In genomic region chr16:86121611-86122010, GRCh38 we compare ENCODE assay signal across 1 cellular context.
TF ChIP-seq lines count a peak whose summit lies in the region.

No MANE protein-coding gene starts in this region.

TF ChIP-seq in HEK293, 187 proteins besides CTCF, POLR2A, EP300 and RAD21 (continued from another document):
- TF ChIP-seq ZNF580 (tag by site-specific recombination; IDR thresholded peaks at IDR 0.05) (no peak), SCRT1 (tag by site-specific recombination; IDR thresholded peaks at IDR 0.05; ENCODE audit: borderline replicate concordance) (no peak), ZNF830 (tag by site-specific recombination; IDR thresholded peaks at IDR 0.05; ENCODE audit: low read depth) (no peak), ZNF707 (tag by site-specific recombination; IDR thresholded peaks at IDR 0.05) (no peak), ZNF248 (tag by site-specific recombination; IDR thresholded peaks at IDR 0.05) (0 out of 2 replicates have a peak, but pooled peaks have one; percentile 51), ZBTB1 (tag by site-specific recombination; IDR thresholded peaks at IDR 0.05) (no peak), ZNF837 (tag by site-specific recombination; IDR thresholded peaks at IDR 0.05) (no peak), ZNF362 (tag by site-specific recombination; IDR thresholded peaks at IDR 0.05) (no peak), ZNF514 (tag by site-specific recombination; IDR thresholded peaks at IDR 0.05) (0 out of 2 replicates have a peak, but pooled peaks have one; percentile 13), ZNF398 (tag by site-specific recombination; IDR thresholded peaks at IDR 0.05) (peak; percentile 75), ZNF416 (tag by site-specific recombination; IDR thresholded peaks at IDR 0.05) (no peak), ZNF426 (tag by site-specific recombination; IDR thresholded peaks at IDR 0.05) (no peak)
